10 cellular contexts compared by ENCODE assay signal in genomic region chr16:66872524-66872923, GRCh38. TPM values are rescaled to one million over a fixed set of nuclear protein-coding genes. Genes with fewer than 3 reads are reported as not detected.
DNase-seq lines count a peak whose midpoint lies in the region; ATAC-seq and TF ChIP-seq lines count a peak whose summit lies in the region.
"Had no signal": no experiment of that assay in that cellular context is flagged by ENCODE, and none has a peak within 500 bp of the region (broad histone marks: within the 10 kb centered on the region; RNA-seq: fewer than 3 reads in every experiment).

No MANE protein-coding gene starts in this region.

- H3K4me2 ChIP-seq in BLaER1 (peak overlapping the region; percentile 99), Karpas-422 (ENCODE audit: low read depth, low read length, poor library complexity, severe bottlenecking) (peak overlapping the region; percentile 74)

- no peaks in the 10 kb centered on the region for H3K27me3 ChIP-seq in BLaER1
- no peaks in the 10 kb centered on the region for H3K27me3 ChIP-seq in Karpas-422 (ENCODE audit: low read length)
- H3K27me3 ChIP-seq in breast epithelium = no peaks in the 10 kb centered on the region

- DNase-seq in Karpas-422 = no peak
- DNase-seq in breast epithelium (ENCODE audit: low spot score in 2 of 2) = no peak
- DNase-seq in naive thymus-derived CD8-positive, alpha-beta T cell = no peak
- no peak for DNase-seq in cerebellar cortex (ENCODE audit: low spot score)
- no peak for DNase-seq in NCI-H187 treated with DMSO at 0.1 percent for 48 hours (lab: John Stamatoyannopoulos, UW)

- no peak for TF ChIP-seq CTCF in breast epithelium (IDR thresholded peaks at IDR 0.05)

- H3K9me3 ChIP-seq in BLaER1 = peaks cover 7% of the 10 kb centered on the region
- H3K9me3 ChIP-seq in Karpas-422 (ENCODE audit: low read length) = no peaks in the 10 kb centered on the region
- no peaks in the 10 kb centered on the region for H3K9me3 ChIP-seq in breast epithelium

- no peaks in the 10 kb centered on the region for H3K36me3 Mint-ChIP-seq in naive thymus-derived CD8-positive, alpha-beta T cell

- H3K4me3 ChIP-seq in BLaER1 (peak overlapping the region; percentile 60), Karpas-422 (ENCODE audit: low read length) (peak overlapping the region; percentile 62), breast epithelium (peak overlapping the region in 2 of 3 donors; percentile 46 to 56)

- POLR2A ChIA-PET in naive thymus-derived CD8-positive, alpha-beta T cell (lab: Charles Lee) = interaction anchor here (0.8 to 1.3 kb wide), 4 partner anchors 10 to 320 kb away, joined by 3 to 5 read pairs (median 4); partner anchors contain the start of genes CKLF, DYNC1LI2 and NAE1

- no peaks in the 10 kb centered on the region for H3K9me3 Mint-ChIP-seq in naive thymus-derived CD8-positive, alpha-beta T cell

- no peak for TF ChIP-seq POLR2A in breast epithelium (IDR thresholded peaks at IDR 0.05)

- no peaks in the 10 kb centered on the region for H3K36me3 ChIP-seq in BLaER1
- no peaks in the 10 kb centered on the region for H3K36me3 ChIP-seq in Karpas-422 (ENCODE audit: insufficient read depth, low read length)
- H3K36me3 ChIP-seq in breast epithelium = no peaks in the 10 kb centered on the region

- peaks cover 0 to 1% (median 0%) of the 10 kb centered on the region in 5 donors for H3K27me3 Mint-ChIP-seq in naive thymus-derived CD8-positive, alpha-beta T cell

- H3K4me1 ChIP-seq in BLaER1 = peaks cover 58% of the 10 kb centered on the region
- peaks cover 12% of the 10 kb centered on the region for H3K4me1 ChIP-seq in Karpas-422 (ENCODE audit: low read length)
- no peaks in the 10 kb centered on the region for H3K4me1 ChIP-seq in breast epithelium

- H2AFZ ChIP-seq in Karpas-422 (ENCODE audit: low read length) = peak overlapping the region; percentile 86

- no peaks in the 10 kb centered on the region for H4K20me1 ChIP-seq in BLaER1
- H4K20me1 ChIP-seq in Karpas-422 (ENCODE audit: insufficient read depth, low read depth, low read length) = no peaks in the 10 kb centered on the region

- no peaks in the 10 kb centered on the region for H3K79me2 ChIP-seq in Karpas-422 (ENCODE audit: low read length)

- H3K4me3 Mint-ChIP-seq in naive thymus-derived CD8-positive, alpha-beta T cell = peak overlapping the region; percentile 74 to 89 (median 86)

- intact Hi-C loops in breast epithelium (cut with DNase I; ENCODE audit: low total_unique reads) = no loop called here

- peaks cover 11 to 29% (median 19%) of the 10 kb centered on the region in 4 donors for H3K4me1 Mint-ChIP-seq in naive thymus-derived CD8-positive, alpha-beta T cell

- 0 out of 2 replicates have a peak overlapping the region, but pooled peaks have one; percentile 55 for H3K9ac ChIP-seq in BLaER1
- peak overlapping the region; percentile 62 for H3K9ac ChIP-seq in Karpas-422 (ENCODE audit: low read length)

- H3K9me2 ChIP-seq in Karpas-422 (replicated peaks; ENCODE audit: insufficient read depth, low read length) = no peaks in the 10 kb centered on the region

- 0 out of 2 replicates have a peak overlapping the region, but pooled peaks have one; percentile 55 for H3K27ac ChIP-seq in BLaER1
- no peak overlapping the region for H3K27ac ChIP-seq in Karpas-422 (ENCODE audit: low read length)
- H3K27ac ChIP-seq in breast epithelium = peak overlapping the region; percentile 46 to 79

- peak overlapping the region in 6 of 10 donors; percentile 22 to 93 (median 67) for H3K27ac Mint-ChIP-seq in naive thymus-derived CD8-positive, alpha-beta T cell

- no peak for ATAC-seq in naive thymus-derived CD8-positive, alpha-beta T cell
- ATAC-seq in HG02884 (IDR thresholded peaks at IDR 0.05; ENCODE audit: unreplicated experiment) = no peak
- ATAC-seq in HG03442 (IDR thresholded peaks at IDR 0.05; ENCODE audit: unreplicated experiment) = no peak

RNA-seq across cellular contexts. Expression of gene PDP2, which starts 7.8 kb away (rescaled TPM):
- 7.7 and 11.7 TPM in 2 replicates for total RNA-seq in Karpas-422 (2014; rRNA removed; shearing (Covaris generic); ENCODE audit: low replicate concordance)
- total RNA-seq in breast epithelium = 10 to 100 TPM in 1 of 3 donors, 1 to 10 TPM in 2; 8.8 to 18.6 (median 9.4) TPM
- total RNA-seq in naive thymus-derived CD8-positive, alpha-beta T cell = 10 to 100 TPM; 10.0 to 11.3 TPM
- polyA plus RNA-seq in naive thymus-derived CD8-positive, alpha-beta T cell = 1 to 10 TPM; 1.2 to 1.8 (median 1.7) TPM

RNA-seq across cellular contexts. Expression of gene CA7, which starts 28.3 kb away (rescaled TPM):
- total RNA-seq in Karpas-422 (2014; rRNA removed; shearing (Covaris generic); ENCODE audit: low replicate concordance) = not detected in 2 replicates
- 1 to 10 TPM in 1 of 3 donors, not detected in 2; 1.3 TPM for total RNA-seq in breast epithelium
- total RNA-seq in naive thymus-derived CD8-positive, alpha-beta T cell = not detected
- not detected for polyA plus RNA-seq in naive thymus-derived CD8-positive, alpha-beta T cell
- total RNA-seq: LHCN-M2 had no signal

RNA-seq across cellular contexts. Expression of gene NAE1, which starts 41.7 kb away (rescaled TPM):
- 60.4 and 112 TPM in 2 replicates for total RNA-seq in Karpas-422 (2014; rRNA removed; shearing (Covaris generic); ENCODE audit: low replicate concordance)
- total RNA-seq in breast epithelium = 10 to 100 TPM; 44.0 to 69.8 (median 60.3) TPM
- 100 to 1,000 TPM; 103 to 113 TPM for total RNA-seq in naive thymus-derived CD8-positive, alpha-beta T cell
- polyA plus RNA-seq in naive thymus-derived CD8-positive, alpha-beta T cell = 100 to 1,000 TPM in 1 of 3 donors, 10 to 100 TPM in 2; 84.7 to 107 (median 95.7) TPM

RNA-seq across cellular contexts. Expression of gene CDH16, which starts 46.2 kb away (rescaled TPM):
- not detected in 2 replicates for total RNA-seq in Karpas-422 (2014; rRNA removed; shearing (Covaris generic); ENCODE audit: low replicate concordance)
- total RNA-seq in breast epithelium = not detected
- not detected for total RNA-seq in naive thymus-derived CD8-positive, alpha-beta T cell
- not detected for polyA plus RNA-seq in naive thymus-derived CD8-positive, alpha-beta T cell
- total RNA-seq: activated T-cell treated with anti-CD3 and anti-CD28 coated beads, Interleukin-2, amount 50 U/mL, for 4 hours; LHCN-M2 had no signal

RNA-seq across cellular contexts. Expression of gene RRAD, which starts 52.8 kb away (rescaled TPM):
- not detected in 2 replicates for total RNA-seq in Karpas-422 (2014; rRNA removed; shearing (Covaris generic); ENCODE audit: low replicate concordance)
- 10 to 100 TPM in 1 of 3 donors, 1 to 10 TPM in 2; 7.7 to 11.1 (median 8.0) TPM for total RNA-seq in breast epithelium
- under 1 TPM in 1 of 2 experiments, not detected in 1; 0.55 TPM for total RNA-seq in naive thymus-derived CD8-positive, alpha-beta T cell
- polyA plus RNA-seq in naive thymus-derived CD8-positive, alpha-beta T cell = not detected
